Comparison of ENCODE assay signal across 1 cellular context in the genomic region with DNA sequence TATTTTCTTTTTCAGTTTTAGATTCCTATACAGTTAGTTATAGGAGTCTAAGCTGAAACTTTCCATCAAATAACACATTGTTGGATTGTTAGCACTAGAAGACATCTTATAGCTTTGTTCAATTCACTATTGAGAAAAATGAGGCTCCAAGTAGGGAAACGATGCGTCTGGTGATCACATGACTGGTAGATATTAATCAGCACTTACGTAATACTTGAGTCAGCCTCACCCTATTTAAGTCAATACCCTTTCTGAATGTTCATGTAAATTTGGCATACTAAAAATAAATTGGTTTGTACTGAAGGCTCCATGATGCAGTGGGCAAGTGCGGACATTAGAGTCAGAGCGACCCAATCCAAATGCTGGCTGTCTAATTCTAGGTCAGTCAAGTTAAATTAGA.
TF ChIP-seq lines count a peak whose summit lies in the region.

No MANE protein-coding gene starts in this region.

TF ChIP-seq in A549, 52 proteins besides CTCF, POLR2A, EP300 and RAD21 (continued from another document):
- TF ChIP-seq, protein P1, sequence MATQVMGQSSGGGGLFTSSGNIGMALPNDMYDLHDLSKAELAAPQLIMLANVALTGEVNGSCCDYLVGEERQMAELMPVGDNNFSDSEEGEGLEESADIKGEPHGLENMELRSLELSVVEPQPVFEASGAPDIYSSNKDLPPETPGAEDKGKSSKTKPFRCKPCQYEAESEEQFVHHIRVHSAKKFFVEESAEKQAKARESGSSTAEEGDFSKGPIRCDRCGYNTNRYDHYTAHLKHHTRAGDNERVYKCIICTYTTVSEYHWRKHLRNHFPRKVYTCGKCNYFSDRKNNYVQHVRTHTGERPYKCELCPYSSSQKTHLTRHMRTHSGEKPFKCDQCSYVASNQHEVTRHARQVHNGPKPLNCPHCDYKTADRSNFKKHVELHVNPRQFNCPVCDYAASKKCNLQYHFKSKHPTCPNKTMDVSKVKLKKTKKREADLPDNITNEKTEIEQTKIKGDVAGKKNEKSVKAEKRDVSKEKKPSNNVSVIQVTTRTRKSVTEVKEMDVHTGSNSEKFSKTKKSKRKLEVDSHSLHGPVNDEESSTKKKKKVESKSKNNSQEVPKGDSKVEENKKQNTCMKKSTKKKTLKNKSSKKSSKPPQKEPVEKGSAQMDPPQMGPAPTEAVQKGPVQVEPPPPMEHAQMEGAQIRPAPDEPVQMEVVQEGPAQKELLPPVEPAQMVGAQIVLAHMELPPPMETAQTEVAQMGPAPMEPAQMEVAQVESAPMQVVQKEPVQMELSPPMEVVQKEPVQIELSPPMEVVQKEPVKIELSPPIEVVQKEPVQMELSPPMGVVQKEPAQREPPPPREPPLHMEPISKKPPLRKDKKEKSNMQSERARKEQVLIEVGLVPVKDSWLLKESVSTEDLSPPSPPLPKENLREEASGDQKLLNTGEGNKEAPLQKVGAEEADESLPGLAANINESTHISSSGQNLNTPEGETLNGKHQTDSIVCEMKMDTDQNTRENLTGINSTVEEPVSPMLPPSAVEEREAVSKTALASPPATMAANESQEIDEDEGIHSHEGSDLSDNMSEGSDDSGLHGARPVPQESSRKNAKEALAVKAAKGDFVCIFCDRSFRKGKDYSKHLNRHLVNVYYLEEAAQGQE (IDR thresholded peaks at IDR 0.05): no peak
- TF ChIP-seq SREBF2 (IDR thresholded peaks at IDR 0.05): no peak
